In the genomic region with DNA sequence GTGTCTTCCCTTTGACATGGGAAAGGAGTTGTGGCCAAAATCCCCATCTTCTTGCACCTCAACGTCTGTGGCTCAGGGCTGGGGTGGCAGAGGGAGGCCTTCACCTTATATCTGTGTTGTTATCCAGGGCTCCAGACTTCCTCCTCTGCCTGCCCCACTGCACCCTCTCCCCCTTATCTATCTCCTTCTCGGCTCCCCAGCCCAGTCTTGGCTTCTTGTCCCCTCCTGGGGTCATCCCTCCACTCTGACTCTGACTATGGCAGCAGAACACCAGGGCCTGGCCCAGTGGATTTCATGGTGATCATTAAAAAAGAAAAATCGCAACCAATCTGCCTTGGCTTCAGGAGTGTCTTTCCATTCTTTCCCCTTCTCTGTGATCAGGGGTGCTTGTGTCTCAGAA, we compare ENCODE assay signal across 8 cellular contexts. TPM values are rescaled to one million over a fixed set of nuclear protein-coding genes. Genes with fewer than 3 reads are reported as not detected.
A peak's percentile ranks its signal among the peaks of the same experiment; 100 is the strongest.
DNase-seq lines count a peak whose midpoint lies in the region; ATAC-seq and TF ChIP-seq lines count a peak whose summit lies in the region.

No MANE protein-coding gene starts in this region.

- peaks cover 3% of the 10 kb centered on the region; the same call in 1 of the 2 replicates for H3K36me3 ChIP-seq in SJCRH30
- no peaks in the 10 kb centered on the region for H3K36me3 ChIP-seq in rectal smooth muscle tissue (ENCODE audit: control insufficient read depth, insufficient read depth, low read length)

- H3K9me3 ChIP-seq in SJCRH30 (replicated peaks), result no peaks in the 10 kb centered on the region

- H3K27me3 ChIP-seq in SJCRH30, result no peaks in the 10 kb centered on the region
- no peaks in the 10 kb centered on the region for H3K27me3 ChIP-seq in rectal smooth muscle tissue (ENCODE audit: control insufficient read depth, insufficient read depth, low read length)

- ATAC-seq in GM19023 (IDR thresholded peaks at IDR 0.05; ENCODE audit: unreplicated experiment), result no peak

- H3K4me1 ChIP-seq in SJCRH30, result peaks cover 4% of the 10 kb centered on the region
- H3K4me1 ChIP-seq in rectal smooth muscle tissue (ENCODE audit: control insufficient read depth, insufficient read depth, low read length), result peaks cover 5% of the 10 kb centered on the region

- peak overlapping the region; percentile 55 for H3K27ac ChIP-seq in SJCRH30
- peak overlapping the region; percentile 66 for H3K27ac ChIP-seq in epithelial cell of prostate
- H3K27ac ChIP-seq in rectal smooth muscle tissue (ENCODE audit: low read depth, low read length), result peak overlapping the region; percentile 78

- H3K9ac ChIP-seq in rectal smooth muscle tissue (ENCODE audit: low read length), result peak overlapping the region; percentile 28

- peak overlapping the region; percentile 94; the same call in 1 of the 2 replicates for H3K4me3 ChIP-seq in GM12865 (ENCODE audit: low read depth, low read length)
- peak overlapping the region; percentile 83 for H3K4me3 ChIP-seq in SJCRH30
- H3K4me3 ChIP-seq in rectal smooth muscle tissue (ENCODE audit: low read length), result peak overlapping the region; percentile 96

- TF ChIP-seq CTCF in GM12865 (IDR thresholded peaks at IDR 0.05; ENCODE audit: insufficient read depth, low read depth, low read length, missing control alignments), result no peak

- DNase-seq in GM12865 (ENCODE audit: low read depth) (no peak), SJCRH30 (no peak), epithelial cell of prostate (ENCODE audit: low read depth, low spot score) (no peak), COR-L47 (lab: John Stamatoyannopoulos, UW) (no peak)
- no peak for DNase-seq in NK-92 treated with Interleukin-12 subunit alpha and Interleukin-12 subunit beta, amount 100 ng/mL, for 24 hours (lab: John Stamatoyannopoulos, UW)
- DNase-seq in stimulated activated CD4-positive, alpha-beta T cell treated with anti-CD3 and anti-CD28 coated beads, Interleukin-4, amount 100 ng/mL, for 24 hours, result no peak

RNA-seq across cellular contexts. Expression of a gene that starts 0.9 kb away (rescaled TPM):
- 5.1 and 6.0 TPM in 2 replicates for total RNA-seq in SJCRH30 (2014; rRNA removed; shearing (Covaris generic))

RNA-seq across cellular contexts. Expression of a gene that starts 8.8 kb away (rescaled TPM):
- total RNA-seq in SJCRH30 (2014; rRNA removed; shearing (Covaris generic)), result 13.7 and 18.1 TPM in 2 replicates

RNA-seq across cellular contexts. Expression of a gene that starts 55.8 kb away (rescaled TPM):
- total RNA-seq in SJCRH30 (2014; rRNA removed; shearing (Covaris generic)), result 70.8 and 81.9 TPM in 2 replicates
